In genomic region chr6:137827411-137827940, GRCh38 we compare ENCODE assay signal across 14 cellular contexts. TPM values are rescaled to one million over a fixed set of nuclear protein-coding genes. Genes with fewer than 3 reads are reported as not detected.
DNase-seq lines count a peak whose midpoint lies in the region; ATAC-seq and TF ChIP-seq lines count a peak whose summit lies in the region.
"Had no signal": no experiment of that assay in that cellular context is flagged by ENCODE, and none has a peak within 500 bp of the region (broad histone marks: within the 10 kb centered on the region; RNA-seq: fewer than 3 reads in every experiment).

No MANE protein-coding gene starts in this region.

- no peaks in the 10 kb centered on the region for H3K9me3 Mint-ChIP-seq in T-helper 2 cell treated with Interferon-gamma antibody and Interleukin-4, amounts not matched to agents 5 μg/mL and 100 μg/mL, for 36 hours
- H3K9me3 Mint-ChIP-seq in activated naive CD8-positive, alpha-beta T cell (ENCODE audit: low read depth): peaks cover 4% of the 10 kb centered on the region
- peaks cover 0 to 14% (median 0%) of the 10 kb centered on the region in 9 donors for H3K9me3 Mint-ChIP-seq in naive thymus-derived CD8-positive, alpha-beta T cell
- H3K9me3 Mint-ChIP-seq in osteocyte (ENCODE audit: unreplicated experiment): peaks cover 3% of the 10 kb centered on the region
- H3K9me3 Mint-ChIP-seq: neural progenitor cell had no signal

- H3K4me1 Mint-ChIP-seq in T-helper 2 cell treated with Interferon-gamma antibody and Interleukin-4, amounts not matched to agents 5 μg/mL and 100 μg/mL, for 36 hours (ENCODE audit: low read depth): peaks cover 70% of the 10 kb centered on the region
- H3K4me1 Mint-ChIP-seq in activated naive CD8-positive, alpha-beta T cell (ENCODE audit: low read depth): peaks cover 85% of the 10 kb centered on the region
- H3K4me1 Mint-ChIP-seq in naive thymus-derived CD8-positive, alpha-beta T cell: peaks cover 22 to 81% (median 55%) of the 10 kb centered on the region in 4 donors
- peaks cover 38% of the 10 kb centered on the region for H3K4me1 Mint-ChIP-seq in osteocyte (ENCODE audit: unreplicated experiment)

- no peaks in the 10 kb centered on the region for H3K36me3 Mint-ChIP-seq in T-helper 2 cell treated with Interferon-gamma antibody and Interleukin-4, amounts not matched to agents 5 μg/mL and 100 μg/mL, for 36 hours (ENCODE audit: low read depth)
- peaks cover 2% of the 10 kb centered on the region for H3K36me3 Mint-ChIP-seq in activated naive CD8-positive, alpha-beta T cell
- peaks cover 0 to 8% (median 0%) of the 10 kb centered on the region in 3 donors for H3K36me3 Mint-ChIP-seq in naive thymus-derived CD8-positive, alpha-beta T cell
- no peaks in the 10 kb centered on the region for H3K36me3 Mint-ChIP-seq in osteocyte (ENCODE audit: unreplicated experiment)
- H3K36me3 Mint-ChIP-seq: neural progenitor cell had no signal

- H3K36me3 ChIP-seq in A673 (ENCODE audit: insufficient read depth, low read length, poor library complexity, severe bottlenecking): no peaks in the 10 kb centered on the region
- H3K36me3 ChIP-seq: BLaER1 treated with 17β-estradiol and CSF1 and Interleukin-3, amounts not matched to agents 10 nM and 100 nM; neural progenitor cell had no signal

- H3K4me3 Mint-ChIP-seq in T-helper 2 cell treated with Interferon-gamma antibody and Interleukin-4, amounts not matched to agents 5 μg/mL and 100 μg/mL, for 36 hours: no peak overlapping the region
- H3K4me3 Mint-ChIP-seq in activated naive CD8-positive, alpha-beta T cell: peak overlapping the region; percentile 71
- peak overlapping the region in 3 of 10 donors; percentile 30 to 49 (median 31) for H3K4me3 Mint-ChIP-seq in naive thymus-derived CD8-positive, alpha-beta T cell
- H3K4me3 Mint-ChIP-seq in osteocyte (ENCODE audit: unreplicated experiment): no peak overlapping the region
- H3K4me3 Mint-ChIP-seq: neural progenitor cell had no signal

- H3K27ac ChIP-seq in A673 (ENCODE audit: low read depth, low read length, poor library complexity, severe bottlenecking): no peak overlapping the region
- H3K27ac ChIP-seq: neural progenitor cell had no signal

- intact Hi-C loops in A673 (cut with micrococcal nuclease; ENCODE audit: unreplicated experiment): no loop called here

- H3K4me1 ChIP-seq in A673 (ENCODE audit: insufficient read depth, low read length, poor library complexity, severe bottlenecking): no peaks in the 10 kb centered on the region
- H3K4me1 ChIP-seq: neural progenitor cell had no signal

- H3K27ac Mint-ChIP-seq in T-helper 2 cell treated with Interferon-gamma antibody and Interleukin-4, amounts not matched to agents 5 μg/mL and 100 μg/mL, for 36 hours: peak overlapping the region; percentile 84
- H3K27ac Mint-ChIP-seq in activated naive CD8-positive, alpha-beta T cell: peak overlapping the region; percentile 97
- H3K27ac Mint-ChIP-seq in naive thymus-derived CD8-positive, alpha-beta T cell: peak overlapping the region; percentile 9 to 92 (median 84)
- H3K27ac Mint-ChIP-seq in osteocyte (ENCODE audit: unreplicated experiment): no peak overlapping the region
- H3K27ac Mint-ChIP-seq: neural progenitor cell had no signal

- no peaks in the 10 kb centered on the region for H3K9me3 ChIP-seq in A673 (ENCODE audit: low read depth, low read length, poor library complexity, severe bottlenecking)

- no peaks in the 10 kb centered on the region for H3K27me3 Mint-ChIP-seq in T-helper 2 cell treated with Interferon-gamma antibody and Interleukin-4, amounts not matched to agents 5 μg/mL and 100 μg/mL, for 36 hours (ENCODE audit: low read depth)
- no peaks in the 10 kb centered on the region for H3K27me3 Mint-ChIP-seq in activated naive CD8-positive, alpha-beta T cell
- H3K27me3 Mint-ChIP-seq in naive thymus-derived CD8-positive, alpha-beta T cell: no peaks in the 10 kb centered on the region
- no peaks in the 10 kb centered on the region for H3K27me3 Mint-ChIP-seq in osteocyte (ENCODE audit: unreplicated experiment)

- no peak for DNase-seq in T-helper 2 cell treated with Interferon-gamma antibody and Interleukin-4, amounts not matched to agents 5 μg/mL and 100 μg/mL, for 36 hours (ENCODE audit: low spot score)
- no peak for DNase-seq in T-helper 2 cell
- no peak for DNase-seq in naive thymus-derived CD8-positive, alpha-beta T cell
- no peak for DNase-seq in central memory CD4-positive, alpha-beta T cell
- DNase-seq in osteocyte (ENCODE audit: extremely low spot score, unreplicated experiment): no peak
- DNase-seq in A673 (ENCODE audit: low spot score): no peak
- DNase-seq: 8988T; effector CD4-positive, alpha-beta T cell; Karpas-422; kidney had no signal

- no TSS peak for BruUV-seq in A673 (replicated peaks; lab: Mats Ljungman, UMichigan)

- peaks cover 5% of the 10 kb centered on the region for H3K27me3 ChIP-seq in A673 (replicated peaks; ENCODE audit: insufficient read depth, low read depth, low read length, poor library complexity)
- H3K27me3 ChIP-seq: BLaER1 treated with 17β-estradiol and CSF1 and Interleukin-3, amounts not matched to agents 10 nM and 100 nM; neural progenitor cell had no signal

- ATAC-seq in HG02642 (IDR thresholded peaks at IDR 0.05; ENCODE audit: poor library complexity, unreplicated experiment): peak; percentile 14
- no peak for ATAC-seq in naive thymus-derived CD8-positive, alpha-beta T cell

- CTCF ChIA-PET in A673 (lab: Charles Lee): no interaction called here

- TF ChIP-seq CTCF in osteocyte (IDR thresholded peaks at IDR 0.05) (no peak), A673 (conservative IDR thresholded peaks at IDR 0.05; ENCODE audit: low read depth, low read length) (no peak)

- POLR2A ChIA-PET in naive thymus-derived CD8-positive, alpha-beta T cell (lab: Charles Lee): interaction anchor here (5.5 kb wide), 1 partner anchor 40 kb away, joined by 55 read pairs; the partner anchor contains the start of gene TNFAIP3
- POLR2A ChIA-PET in A673 (lab: Charles Lee; ENCODE audit: low non-redundant PET): no interaction called here

- H3K4me3 ChIP-seq in A673 (ENCODE audit: low read depth, low read length, poor library complexity, severe bottlenecking): no peak overlapping the region
- H3K4me3 ChIP-seq: BLaER1 treated with 17β-estradiol and CSF1 and Interleukin-3, amounts not matched to agents 10 nM and 100 nM; neural progenitor cell had no signal

RNA-seq across cellular contexts. Expression of gene TNFAIP3, which starts 39.6 kb away (rescaled TPM):
- 100 to 1,000 TPM; 108 to 114 TPM for total RNA-seq in naive thymus-derived CD8-positive, alpha-beta T cell
- polyA plus RNA-seq in naive thymus-derived CD8-positive, alpha-beta T cell: 100 to 1,000 TPM in 1 of 3 donors, 10 to 100 TPM in 2; 61.5 to 139 (median 84.3) TPM
- total RNA-seq in osteocyte (12.0 and 17.4 TPM in 2 replicates), A673 (2021) (6.2 and 12.7 TPM in 2 replicates)
